In genomic region chr17:82065638-82066303, GRCh38 we compare ENCODE assay signal across 8 cellular contexts. TPM values are rescaled to one million over a fixed set of nuclear protein-coding genes. Genes with fewer than 3 reads are reported as not detected.
A peak's percentile ranks its signal among the peaks of the same experiment; 100 is the strongest.
DNase-seq lines count a peak whose midpoint lies in the region; ATAC-seq and TF ChIP-seq lines count a peak whose summit lies in the region.

Gene DUS1L (minus strand): TSS chr17:82065804. CDS start chr17:82065059, 745 bp downstream.

- TF ChIP-seq EP300 in ovary (IDR thresholded peaks at IDR 0.05): no peak

- ATAC-seq in HG03097 (IDR thresholded peaks at IDR 0.05; ENCODE audit: low FRiP score, unreplicated experiment) (peak; percentile 69), thoracic aorta (ENCODE audit: insufficient number of reproducible peaks, low FRiP score, low read depth) (peak; percentile 27)

- 11 to 19% (median 16%) methylated on average over 52 to 88 of the region's 88 CpGs for WGBS in ovary, 3 donors

- H3K4me3 ChIP-seq in SJSA1 (peak within 1 kb of the TSS; percentile 94), ovary (peak within 1 kb of the TSS; percentile 95), thoracic aorta (peak within 1 kb of the TSS; percentile 93)

- H3K4me1 ChIP-seq in SJSA1 (replicated peaks) (peaks cover 21% of the 10 kb centered on the region), ovary (ENCODE audit: insufficient read depth) (peaks cover 6% of the 10 kb centered on the region), thoracic aorta (ENCODE audit: control insufficient read depth in 1 of 2, low read depth in 2 of 2) (peaks cover 15 to 20% of the 10 kb centered on the region in 2 donors)

- H3K9me3 ChIP-seq in SJSA1 (replicated peaks) (no peaks in the 10 kb centered on the region), ovary (no peaks in the 10 kb centered on the region), thoracic aorta (no peaks in the 10 kb centered on the region)

- H3K27ac ChIP-seq in SJSA1 (peak within 1 kb of the TSS; percentile 46; the same call in 1 of the 2 replicates), ovary (peak within 1 kb of the TSS; percentile 74 to 81), thoracic aorta (peak within 1 kb of the TSS; percentile 76 to 80)

- TF ChIP-seq POLR2A in ovary (IDR thresholded peaks at IDR 0.05): no peak

- H3K27me3 ChIP-seq in SJSA1 (replicated peaks) (no peaks in the 10 kb centered on the region), ovary (no peaks in the 10 kb centered on the region), thoracic aorta (replicated peaks; ENCODE audit: insufficient read depth) (no peaks in the 10 kb centered on the region)

- H3K36me3 ChIP-seq in SJSA1: peaks cover 46% of the 10 kb centered on the region
- H3K36me3 ChIP-seq in ovary: no peaks in the 10 kb centered on the region
- H3K36me3 ChIP-seq in thoracic aorta: peaks cover 12% of the 10 kb centered on the region

- intact Hi-C loops in ovary (cut with DNase I): no loop called here

- DNase-seq in NCI-H2227 (lab: John Stamatoyannopoulos, UW; ENCODE audit: unreplicated experiment) (peak; percentile 76), NCI-H2227 treated with DMSO at 0.1 percent for 48 hours (lab: John Stamatoyannopoulos, UW) (no peak), SJSA1 (ENCODE audit: low read depth in 1 of 2, low spot score in 2 of 2) (peak in 1 of 2 experiments; percentile 59), glomerular visceral epithelial cell (ENCODE audit: extremely low spot score) (peak; percentile 52), ovary (peak; percentile 55 to 84 (median 77)), thoracic aorta (ENCODE audit: low spot score) (no peak)
- DNase-seq in activated naive CD4-positive, alpha-beta T cell treated with anti-CD3 and anti-CD28 coated beads, Interleukin-2, amount 50 U/mL, for 16 hours: peak; percentile 71

- TF ChIP-seq CTCF in ovary (IDR thresholded peaks at IDR 0.05) (no peak), thoracic aorta (IDR thresholded peaks at IDR 0.05) (no peak)

RNA-seq across cellular contexts. Expression of gene DUS1L, which starts in this region (rescaled TPM):
- total RNA-seq in SJSA1 (2014; rRNA removed; shearing (Covaris generic)): 181 and 210 TPM in 2 replicates
- total RNA-seq in ovary (10 to 100 TPM; 40.1 to 72.4 (median 67.7) TPM), thoracic aorta (10 to 100 TPM; 77.3 to 88.9 TPM)
- polyA plus RNA-seq in ovary: 10 to 100 TPM; 15.0 to 62.5 TPM

Comparison
In these comparisons a context has a peak if more than half of its experiments do, and no peak if none do; other contexts are left out.
1. DNase-seq: peak in NCI-H2227 (single experiment), activated naive CD4-positive, alpha-beta T cell treated with anti-CD3 and anti-CD28 coated beads, Interleukin-2, amount 50 U/mL, for 16 hours (single experiment), glomerular visceral epithelial cell (single experiment) and ovary (5 of 5); none in NCI-H2227 treated with DMSO at 0.1 percent for 48 hours (single experiment) and thoracic aorta (single experiment).
2. Peak in every context shown above with its lines, with median percentiles within 50 percentile points of each other: H3K27ac ChIP-seq and H3K4me3 ChIP-seq.